1 cellular context compared by ENCODE assay signal in the genomic region with DNA sequence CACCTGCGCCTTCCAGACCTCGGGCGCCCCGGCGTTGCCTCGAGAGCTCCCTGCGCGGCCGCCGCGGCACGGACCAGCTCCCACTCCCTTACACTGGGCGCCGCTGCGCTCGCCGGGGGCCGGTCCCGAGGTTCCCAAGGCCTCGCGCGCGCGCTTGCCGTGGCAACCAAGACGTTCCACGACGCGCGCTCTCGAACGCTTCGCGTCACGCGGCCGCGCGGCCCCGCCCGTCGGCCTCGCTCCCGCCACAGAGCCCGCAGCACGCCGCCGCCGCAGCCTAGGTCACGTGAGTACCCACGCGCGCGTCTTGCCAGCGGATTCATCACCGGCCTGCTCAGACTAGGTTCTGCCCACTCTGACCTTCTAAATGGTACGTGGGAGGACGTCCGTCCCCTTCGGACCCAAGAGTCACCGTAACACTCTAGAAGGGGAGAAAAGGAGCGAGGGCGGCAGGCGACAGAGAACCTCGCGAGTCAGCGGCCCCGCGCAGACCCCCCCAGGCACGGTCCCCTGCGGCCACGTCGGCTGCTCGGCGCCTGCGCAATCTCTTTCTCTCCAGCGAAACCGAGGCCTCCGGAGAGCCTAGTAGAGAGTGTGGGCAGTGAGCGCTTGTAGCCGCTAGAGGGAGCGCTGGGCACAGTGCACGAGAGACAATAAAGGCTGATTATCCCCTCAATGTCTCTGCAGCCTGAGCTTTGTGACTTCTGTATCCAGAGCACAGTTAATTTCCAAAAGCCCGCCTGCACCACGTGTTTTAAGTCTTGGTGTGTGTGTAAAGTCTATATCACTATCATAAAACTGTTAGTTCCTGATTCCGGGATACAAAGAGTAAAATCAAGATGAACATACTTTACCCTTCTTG.
TF ChIP-seq lines count a peak whose summit lies in the region.

A gene with protein sequence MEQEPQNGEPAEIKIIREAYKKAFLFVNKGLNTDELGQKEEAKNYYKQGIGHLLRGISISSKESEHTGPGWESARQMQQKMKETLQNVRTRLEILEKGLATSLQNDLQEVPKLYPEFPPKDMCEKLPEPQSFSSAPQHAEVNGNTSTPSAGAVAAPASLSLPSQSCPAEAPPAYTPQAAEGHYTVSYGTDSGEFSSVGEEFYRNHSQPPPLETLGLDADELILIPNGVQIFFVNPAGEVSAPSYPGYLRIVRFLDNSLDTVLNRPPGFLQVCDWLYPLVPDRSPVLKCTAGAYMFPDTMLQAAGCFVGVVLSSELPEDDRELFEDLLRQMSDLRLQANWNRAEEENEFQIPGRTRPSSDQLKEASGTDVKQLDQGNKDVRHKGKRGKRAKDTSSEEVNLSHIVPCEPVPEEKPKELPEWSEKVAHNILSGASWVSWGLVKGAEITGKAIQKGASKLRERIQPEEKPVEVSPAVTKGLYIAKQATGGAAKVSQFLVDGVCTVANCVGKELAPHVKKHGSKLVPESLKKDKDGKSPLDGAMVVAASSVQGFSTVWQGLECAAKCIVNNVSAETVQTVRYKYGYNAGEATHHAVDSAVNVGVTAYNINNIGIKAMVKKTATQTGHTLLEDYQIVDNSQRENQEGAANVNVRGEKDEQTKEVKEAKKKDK (minus strand): TSS at position 173 of the 862 bp plus-strand sequence. CDS start 10,564 bp downstream, outside the sequence.

TF ChIP-seq in HepG2, 621 proteins besides CTCF, POLR2A, EP300 and RAD21 (continues in another document):
- TF ChIP-seq KAT7 (CRISPR knock-in tag; IDR thresholded peaks at IDR 0.05; ENCODE audit: borderline replicate concordance): no peak
- no peak for TF ChIP-seq ZSCAN20 (CRISPR knock-in tag; IDR thresholded peaks at IDR 0.05; ENCODE audit: borderline replicate concordance)
- TF ChIP-seq ZNF329 (CRISPR knock-in tag; IDR thresholded peaks at IDR 0.05; ENCODE audit: low read depth): no peak
- TF ChIP-seq POLR2AphosphoS5 (IDR thresholded peaks at IDR 0.05; ENCODE audit: low read depth, low read length): peak; percentile 22; the same call in 1 of the 2 replicates
- TF ChIP-seq NRL (CRISPR knock-in tag; IDR thresholded peaks at IDR 0.05; ENCODE audit: borderline replicate concordance): no peak
- no peak for TF ChIP-seq ZNF326 (CRISPR knock-in tag; IDR thresholded peaks at IDR 0.05; ENCODE audit: borderline replicate concordance)
- TF ChIP-seq ZNF816 (CRISPR knock-in tag; IDR thresholded peaks at IDR 0.05; ENCODE audit: borderline replicate concordance): no peak
- TF ChIP-seq CHCHD3 (CRISPR knock-in tag; IDR thresholded peaks at IDR 0.05): no peak
- TF ChIP-seq, protein P1, sequence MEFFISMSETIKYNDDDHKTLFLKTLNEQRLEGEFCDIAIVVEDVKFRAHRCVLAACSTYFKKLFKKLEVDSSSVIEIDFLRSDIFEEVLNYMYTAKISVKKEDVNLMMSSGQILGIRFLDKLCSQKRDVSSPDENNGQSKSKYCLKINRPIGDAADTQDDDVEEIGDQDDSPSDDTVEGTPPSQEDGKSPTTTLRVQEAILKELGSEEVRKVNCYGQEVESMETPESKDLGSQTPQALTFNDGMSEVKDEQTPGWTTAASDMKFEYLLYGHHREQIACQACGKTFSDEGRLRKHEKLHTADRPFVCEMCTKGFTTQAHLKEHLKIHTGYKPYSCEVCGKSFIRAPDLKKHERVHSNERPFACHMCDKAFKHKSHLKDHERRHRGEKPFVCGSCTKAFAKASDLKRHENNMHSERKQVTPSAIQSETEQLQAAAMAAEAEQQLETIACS (CRISPR knock-in tag; IDR thresholded peaks at IDR 0.05): 0 out of 2 replicates have a peak, but pooled peaks have one; percentile 43
- no peak for TF ChIP-seq ZNF781 (CRISPR knock-in tag; IDR thresholded peaks at IDR 0.05; ENCODE audit: borderline replicate concordance, not compliant biosample characterization)
- peak; percentile 62; the same call in 1 of the 2 replicates for TF ChIP-seq RBFOX2 (IDR thresholded peaks at IDR 0.05; ENCODE audit: low read depth, low read length)
- 0 out of 2 replicates have a peak, but pooled peaks have one; percentile 9 for TF ChIP-seq NCOA2 (CRISPR knock-in tag; IDR thresholded peaks at IDR 0.05)
- no peak for TF ChIP-seq ZNF790 (CRISPR knock-in tag; IDR thresholded peaks at IDR 0.05; ENCODE audit: borderline replicate concordance)
- peak; percentile 77 for TF ChIP-seq STAG1 (CRISPR knock-in tag; IDR thresholded peaks at IDR 0.05)
- TF ChIP-seq CBX1 (IDR thresholded peaks at IDR 0.05; ENCODE audit: low read depth): no peak
- TF ChIP-seq, protein P2, sequence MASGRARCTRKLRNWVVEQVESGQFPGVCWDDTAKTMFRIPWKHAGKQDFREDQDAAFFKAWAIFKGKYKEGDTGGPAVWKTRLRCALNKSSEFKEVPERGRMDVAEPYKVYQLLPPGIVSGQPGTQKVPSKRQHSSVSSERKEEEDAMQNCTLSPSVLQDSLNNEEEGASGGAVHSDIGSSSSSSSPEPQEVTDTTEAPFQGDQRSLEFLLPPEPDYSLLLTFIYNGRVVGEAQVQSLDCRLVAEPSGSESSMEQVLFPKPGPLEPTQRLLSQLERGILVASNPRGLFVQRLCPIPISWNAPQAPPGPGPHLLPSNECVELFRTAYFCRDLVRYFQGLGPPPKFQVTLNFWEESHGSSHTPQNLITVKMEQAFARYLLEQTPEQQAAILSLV (CRISPR knock-in tag; IDR thresholded peaks at IDR 0.05; ENCODE audit: borderline replicate concordance): no peak
- TF ChIP-seq, protein P3, sequence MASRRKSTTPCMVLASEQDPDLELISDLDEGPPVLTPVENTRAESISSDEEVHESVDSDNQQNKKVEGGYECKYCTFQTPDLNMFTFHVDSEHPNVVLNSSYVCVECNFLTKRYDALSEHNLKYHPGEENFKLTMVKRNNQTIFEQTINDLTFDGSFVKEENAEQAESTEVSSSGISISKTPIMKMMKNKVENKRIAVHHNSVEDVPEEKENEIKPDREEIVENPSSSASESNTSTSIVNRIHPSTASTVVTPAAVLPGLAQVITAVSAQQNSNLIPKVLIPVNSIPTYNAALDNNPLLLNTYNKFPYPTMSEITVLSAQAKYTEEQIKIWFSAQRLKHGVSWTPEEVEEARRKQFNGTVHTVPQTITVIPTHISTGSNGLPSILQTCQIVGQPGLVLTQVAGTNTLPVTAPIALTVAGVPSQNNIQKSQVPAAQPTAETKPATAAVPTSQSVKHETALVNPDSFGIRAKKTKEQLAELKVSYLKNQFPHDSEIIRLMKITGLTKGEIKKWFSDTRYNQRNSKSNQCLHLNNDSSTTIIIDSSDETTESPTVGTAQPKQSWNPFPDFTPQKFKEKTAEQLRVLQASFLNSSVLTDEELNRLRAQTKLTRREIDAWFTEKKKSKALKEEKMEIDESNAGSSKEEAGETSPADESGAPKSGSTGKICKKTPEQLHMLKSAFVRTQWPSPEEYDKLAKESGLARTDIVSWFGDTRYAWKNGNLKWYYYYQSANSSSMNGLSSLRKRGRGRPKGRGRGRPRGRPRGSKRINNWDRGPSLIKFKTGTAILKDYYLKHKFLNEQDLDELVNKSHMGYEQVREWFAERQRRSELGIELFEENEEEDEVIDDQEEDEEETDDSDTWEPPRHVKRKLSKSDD (CRISPR knock-in tag; IDR thresholded peaks at IDR 0.05; ENCODE audit: low read depth): no peak
- no peak for TF ChIP-seq RARG (CRISPR knock-in tag; IDR thresholded peaks at IDR 0.05; ENCODE audit: low read depth)
- no peak for TF ChIP-seq ZNF629 (CRISPR knock-in tag; conservative IDR thresholded peaks at IDR 0.05)
- TF ChIP-seq SALL2 (CRISPR knock-in tag; IDR thresholded peaks at IDR 0.05): no peak
- TF ChIP-seq, protein P4, sequence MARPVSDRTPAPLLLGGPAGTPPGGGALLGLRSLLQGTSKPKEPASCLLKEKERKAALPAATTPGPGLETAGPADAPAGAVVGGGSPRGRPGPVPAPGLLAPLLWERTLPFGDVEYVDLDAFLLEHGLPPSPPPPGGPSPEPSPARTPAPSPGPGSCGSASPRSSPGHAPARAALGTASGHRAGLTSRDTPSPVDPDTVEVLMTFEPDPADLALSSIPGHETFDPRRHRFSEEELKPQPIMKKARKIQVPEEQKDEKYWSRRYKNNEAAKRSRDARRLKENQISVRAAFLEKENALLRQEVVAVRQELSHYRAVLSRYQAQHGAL (CRISPR knock-in tag; IDR thresholded peaks at IDR 0.05; ENCODE audit: not compliant biosample characterization): no peak
- TF ChIP-seq, protein P5, sequence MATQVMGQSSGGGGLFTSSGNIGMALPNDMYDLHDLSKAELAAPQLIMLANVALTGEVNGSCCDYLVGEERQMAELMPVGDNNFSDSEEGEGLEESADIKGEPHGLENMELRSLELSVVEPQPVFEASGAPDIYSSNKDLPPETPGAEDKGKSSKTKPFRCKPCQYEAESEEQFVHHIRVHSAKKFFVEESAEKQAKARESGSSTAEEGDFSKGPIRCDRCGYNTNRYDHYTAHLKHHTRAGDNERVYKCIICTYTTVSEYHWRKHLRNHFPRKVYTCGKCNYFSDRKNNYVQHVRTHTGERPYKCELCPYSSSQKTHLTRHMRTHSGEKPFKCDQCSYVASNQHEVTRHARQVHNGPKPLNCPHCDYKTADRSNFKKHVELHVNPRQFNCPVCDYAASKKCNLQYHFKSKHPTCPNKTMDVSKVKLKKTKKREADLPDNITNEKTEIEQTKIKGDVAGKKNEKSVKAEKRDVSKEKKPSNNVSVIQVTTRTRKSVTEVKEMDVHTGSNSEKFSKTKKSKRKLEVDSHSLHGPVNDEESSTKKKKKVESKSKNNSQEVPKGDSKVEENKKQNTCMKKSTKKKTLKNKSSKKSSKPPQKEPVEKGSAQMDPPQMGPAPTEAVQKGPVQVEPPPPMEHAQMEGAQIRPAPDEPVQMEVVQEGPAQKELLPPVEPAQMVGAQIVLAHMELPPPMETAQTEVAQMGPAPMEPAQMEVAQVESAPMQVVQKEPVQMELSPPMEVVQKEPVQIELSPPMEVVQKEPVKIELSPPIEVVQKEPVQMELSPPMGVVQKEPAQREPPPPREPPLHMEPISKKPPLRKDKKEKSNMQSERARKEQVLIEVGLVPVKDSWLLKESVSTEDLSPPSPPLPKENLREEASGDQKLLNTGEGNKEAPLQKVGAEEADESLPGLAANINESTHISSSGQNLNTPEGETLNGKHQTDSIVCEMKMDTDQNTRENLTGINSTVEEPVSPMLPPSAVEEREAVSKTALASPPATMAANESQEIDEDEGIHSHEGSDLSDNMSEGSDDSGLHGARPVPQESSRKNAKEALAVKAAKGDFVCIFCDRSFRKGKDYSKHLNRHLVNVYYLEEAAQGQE (IDR thresholded peaks at IDR 0.05; ENCODE audit: borderline replicate concordance in 1 of 2, low read depth in 1 of 2, low read length in 2 of 2): no peak
- no peak for TF ChIP-seq SCMH1 (CRISPR knock-in tag; IDR thresholded peaks at IDR 0.05; ENCODE audit: borderline replicate concordance)
- TF ChIP-seq ZNF282 (IDR thresholded peaks at IDR 0.05; ENCODE audit: partially characterized antibody): no peak
- no peak for TF ChIP-seq BRD4 (CRISPR knock-in tag; IDR thresholded peaks at IDR 0.05)
- no peak for TF ChIP-seq MIER2 (CRISPR knock-in tag; IDR thresholded peaks at IDR 0.05)
- TF ChIP-seq, protein P6, sequence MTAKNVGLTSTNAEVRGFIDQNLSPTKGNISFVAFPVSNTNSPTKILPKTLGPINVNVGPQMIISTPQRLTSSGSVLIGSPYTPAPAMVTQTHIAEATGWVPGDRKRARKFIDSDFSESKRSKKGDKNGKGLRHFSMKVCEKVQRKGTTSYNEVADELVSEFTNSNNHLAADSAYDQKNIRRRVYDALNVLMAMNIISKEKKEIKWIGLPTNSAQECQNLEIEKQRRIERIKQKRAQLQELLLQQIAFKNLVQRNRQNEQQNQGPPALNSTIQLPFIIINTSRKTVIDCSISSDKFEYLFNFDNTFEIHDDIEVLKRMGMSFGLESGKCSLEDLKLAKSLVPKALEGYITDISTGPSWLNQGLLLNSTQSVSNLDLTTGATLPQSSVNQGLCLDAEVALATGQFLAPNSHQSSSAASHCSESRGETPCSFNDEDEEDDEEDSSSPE (CRISPR knock-in tag; IDR thresholded peaks at IDR 0.05): peak; percentile 43; the same call in 1 of the 2 replicates
- no peak for TF ChIP-seq ZNF589 (CRISPR knock-in tag; conservative IDR thresholded peaks at IDR 0.05)
- peak; percentile 87 for TF ChIP-seq XRCC5 (optimal IDR thresholded peaks at IDR 0.05; ENCODE audit: low read length)
- TF ChIP-seq MBNL3 (CRISPR knock-in tag; conservative IDR thresholded peaks at IDR 0.05): no peak
- peak; percentile 69 for TF ChIP-seq KDM2A (CRISPR knock-in tag; IDR thresholded peaks at IDR 0.05; ENCODE audit: borderline replicate concordance, low read depth)
- TF ChIP-seq NBN (conservative IDR thresholded peaks at IDR 0.05): no peak
- TF ChIP-seq TP53 (CRISPR knock-in tag; conservative IDR thresholded peaks at IDR 0.05): no peak
- TF ChIP-seq ZMAT3 (CRISPR knock-in tag; conservative IDR thresholded peaks at IDR 0.05): no peak
- TF ChIP-seq HDAC1 (CRISPR knock-in tag; IDR thresholded peaks at IDR 0.05): 0 out of 2 replicates have a peak, but pooled peaks have one; percentile 12
- TF ChIP-seq ZMYM4 (CRISPR knock-in tag; IDR thresholded peaks at IDR 0.05): 0 out of 2 replicates have a peak, but pooled peaks have one; percentile 35
- TF ChIP-seq SALL1 (CRISPR knock-in tag; IDR thresholded peaks at IDR 0.05): peak; percentile 55; the same call in 1 of the 2 replicates
- TF ChIP-seq, protein P7, sequence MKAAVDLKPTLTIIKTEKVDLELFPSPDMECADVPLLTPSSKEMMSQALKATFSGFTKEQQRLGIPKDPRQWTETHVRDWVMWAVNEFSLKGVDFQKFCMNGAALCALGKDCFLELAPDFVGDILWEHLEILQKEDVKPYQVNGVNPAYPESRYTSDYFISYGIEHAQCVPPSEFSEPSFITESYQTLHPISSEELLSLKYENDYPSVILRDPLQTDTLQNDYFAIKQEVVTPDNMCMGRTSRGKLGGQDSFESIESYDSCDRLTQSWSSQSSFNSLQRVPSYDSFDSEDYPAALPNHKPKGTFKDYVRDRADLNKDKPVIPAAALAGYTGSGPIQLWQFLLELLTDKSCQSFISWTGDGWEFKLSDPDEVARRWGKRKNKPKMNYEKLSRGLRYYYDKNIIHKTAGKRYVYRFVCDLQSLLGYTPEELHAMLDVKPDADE (CRISPR knock-in tag; IDR thresholded peaks at IDR 0.05): no peak
- TF ChIP-seq ZNF652 (CRISPR knock-in tag; IDR thresholded peaks at IDR 0.05; ENCODE audit: borderline replicate concordance, low read depth): no peak
- no peak for TF ChIP-seq ADNP (CRISPR knock-in tag; IDR thresholded peaks at IDR 0.05)
- TF ChIP-seq TSC22D2 (CRISPR knock-in tag; IDR thresholded peaks at IDR 0.05; ENCODE audit: borderline replicate concordance): no peak
- TF ChIP-seq HOXA3 (CRISPR knock-in tag; IDR thresholded peaks at IDR 0.05): peak; percentile 23; the same call in 1 of the 2 replicates
- TF ChIP-seq ZNF331 (CRISPR knock-in tag; IDR thresholded peaks at IDR 0.05): 0 out of 2 replicates have a peak, but pooled peaks have one; percentile 17
- no peak for TF ChIP-seq ZNF432 (CRISPR knock-in tag; IDR thresholded peaks at IDR 0.05; ENCODE audit: borderline replicate concordance)
- TF ChIP-seq RXRB (CRISPR knock-in tag; IDR thresholded peaks at IDR 0.05; ENCODE audit: borderline replicate concordance): 0 out of 2 replicates have a peak, but pooled peaks have one; percentile 8
